In the genomic region with DNA sequence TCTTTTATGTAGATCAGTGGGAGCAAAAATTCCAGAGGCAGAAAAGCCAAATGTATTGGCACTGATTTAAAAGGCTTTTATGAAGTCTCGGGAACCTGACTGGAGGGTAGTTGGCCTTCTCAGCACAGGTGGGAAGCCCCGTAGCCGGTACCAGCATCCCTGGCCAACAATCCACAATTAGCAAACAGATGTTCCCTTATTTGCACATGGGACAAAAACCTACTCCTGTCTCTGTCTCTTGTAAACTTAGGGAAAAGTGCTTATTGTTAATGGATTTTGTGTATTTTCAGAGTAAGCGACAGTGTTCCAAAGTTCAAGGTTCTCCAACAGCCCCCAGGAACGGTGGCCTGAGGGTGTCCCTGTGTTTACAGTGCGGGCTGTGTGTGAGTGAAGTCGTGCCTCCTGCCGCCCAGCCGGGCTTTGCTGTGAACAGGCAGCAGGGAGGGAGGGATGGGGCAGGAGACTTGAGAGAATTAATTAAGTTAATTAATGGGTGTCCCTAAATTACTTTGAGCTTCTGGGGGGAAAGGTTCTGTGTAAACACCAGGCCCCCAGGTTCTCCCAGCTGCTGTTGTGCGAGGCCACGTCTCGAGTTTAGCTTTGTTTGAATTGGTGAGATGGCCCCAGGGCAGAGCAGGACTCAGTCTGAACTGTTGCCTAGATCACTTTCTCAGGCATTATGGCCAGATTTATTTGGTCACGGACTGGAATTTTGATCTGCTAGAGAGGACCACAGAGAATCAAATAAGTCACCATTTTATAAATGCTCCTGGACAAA, we compare ENCODE assay signal across 11 cellular contexts. TPM values are rescaled to one million over a fixed set of nuclear protein-coding genes. Genes with fewer than 3 reads are reported as not detected.
DNase-seq lines count a peak whose midpoint lies in the region; ATAC-seq and TF ChIP-seq lines count a peak whose summit lies in the region.
"Had no signal": no experiment of that assay in that cellular context is flagged by ENCODE, and none has a peak within 500 bp of the region (broad histone marks: within the 10 kb centered on the region; RNA-seq: fewer than 3 reads in every experiment).

No MANE protein-coding gene starts in this region.

- peaks cover under 1% of the 10 kb centered on the region for H3K27me3 Mint-ChIP-seq in stimulated activated naive CD8-positive, alpha-beta T cell treated with anti-CD3 and anti-CD28 coated beads, Interleukin-15, Interleukin-2, amounts not matched to agents 100 ng/mL and 50 ng/mL, for 24 hours
- peaks cover 4% of the 10 kb centered on the region for H3K27me3 Mint-ChIP-seq in stimulated activated naive CD8-positive, alpha-beta T cell treated with anti-CD3 and anti-CD28 coated beads, Interleukin-15, amount 100 ng/mL, for 72 hours
- H3K27me3 Mint-ChIP-seq: effector memory CD8-positive, alpha-beta T cell had no signal

- no peak overlapping the region for H3K27ac Mint-ChIP-seq in stimulated activated naive CD8-positive, alpha-beta T cell treated with anti-CD3 and anti-CD28 coated beads, Interleukin-15, Interleukin-2, amounts not matched to agents 100 ng/mL and 50 ng/mL, for 24 hours
- H3K27ac Mint-ChIP-seq in stimulated activated naive CD8-positive, alpha-beta T cell treated with anti-CD3 and anti-CD28 coated beads, Interleukin-15, amount 100 ng/mL, for 72 hours, result no peak overlapping the region

- H3K36me3 Mint-ChIP-seq in stimulated activated naive CD8-positive, alpha-beta T cell treated with anti-CD3 and anti-CD28 coated beads, Interleukin-15, Interleukin-2, amounts not matched to agents 100 ng/mL and 50 ng/mL, for 24 hours (ENCODE audit: low read depth), result no peaks in the 10 kb centered on the region

- DNase-seq in stimulated activated naive CD8-positive, alpha-beta T cell treated with anti-CD3 and anti-CD28 coated beads, Interleukin-15, amount 100 ng/mL, for 72 hours, result no peak
- DNase-seq in SJSA1 (ENCODE audit: low read depth in 1 of 2, low spot score in 2 of 2) (peak in 1 of 2 experiments; percentile 79), cortex of kidney (lab: John Stamatoyannopoulos, UW) (no peak), COLO829 (ENCODE audit: low spot score) (no peak), middle frontal gyrus (ENCODE audit: extremely low spot score, low spot score) (no peak)
- DNase-seq: activated CD8-positive, alpha-beta memory T cell treated with anti-CD3 and anti-CD28 coated beads, Interleukin-2, amount 50 U/mL, for 48 hours; effector memory CD8-positive, alpha-beta T cell; OCI-M1 had no signal

- H3K27ac ChIP-seq in SJSA1 (peak overlapping the region; percentile 52), liver (ENCODE audit: low read depth in 1 of 2, low read length in 2 of 2) (peak overlapping the region; percentile 54 to 58)

- peak overlapping the region; percentile 16; the same call in 1 of the 2 replicates for H3K4me3 ChIP-seq in SJSA1
- peak overlapping the region in 2 of 3 donors; percentile 1 to 23 for H3K4me3 ChIP-seq in liver (ENCODE audit: low read depth in 1 of 3, low read length in 3 of 3)

- H3K4me1 Mint-ChIP-seq in stimulated activated naive CD8-positive, alpha-beta T cell treated with anti-CD3 and anti-CD28 coated beads, Interleukin-15, Interleukin-2, amounts not matched to agents 100 ng/mL and 50 ng/mL, for 24 hours (ENCODE audit: low read depth), result peaks cover 67% of the 10 kb centered on the region
- H3K4me1 Mint-ChIP-seq in stimulated activated naive CD8-positive, alpha-beta T cell treated with anti-CD3 and anti-CD28 coated beads, Interleukin-15, amount 100 ng/mL, for 72 hours, result peaks cover 77% of the 10 kb centered on the region

- peaks cover 4% of the 10 kb centered on the region; the same call in 1 of the 2 replicates for H3K9me3 ChIP-seq in SJSA1 (replicated peaks)
- no peaks in the 10 kb centered on the region for H3K9me3 ChIP-seq in liver (ENCODE audit: control insufficient read depth in 4 of 4, low read length in 3 of 4)

- peak overlapping the region; percentile 85 for H3K4me3 Mint-ChIP-seq in stimulated activated naive CD8-positive, alpha-beta T cell treated with anti-CD3 and anti-CD28 coated beads, Interleukin-15, Interleukin-2, amounts not matched to agents 100 ng/mL and 50 ng/mL, for 24 hours
- H3K4me3 Mint-ChIP-seq in stimulated activated naive CD8-positive, alpha-beta T cell treated with anti-CD3 and anti-CD28 coated beads, Interleukin-15, amount 100 ng/mL, for 72 hours, result no peak overlapping the region

- no peak overlapping the region for H3K9ac ChIP-seq in liver (ENCODE audit: low read depth in 1 of 2, low read length in 2 of 2)

- no peaks in the 10 kb centered on the region for H3K9me3 Mint-ChIP-seq in stimulated activated naive CD8-positive, alpha-beta T cell treated with anti-CD3 and anti-CD28 coated beads, Interleukin-15, Interleukin-2, amounts not matched to agents 100 ng/mL and 50 ng/mL, for 24 hours
- H3K9me3 Mint-ChIP-seq in stimulated activated naive CD8-positive, alpha-beta T cell treated with anti-CD3 and anti-CD28 coated beads, Interleukin-15, amount 100 ng/mL, for 72 hours, result no peaks in the 10 kb centered on the region
- H3K9me3 Mint-ChIP-seq: effector memory CD8-positive, alpha-beta T cell had no signal

- H3K27me3 ChIP-seq in SJSA1 (replicated peaks), result no peaks in the 10 kb centered on the region
- H3K27me3 ChIP-seq in liver (ENCODE audit: control insufficient read depth in 4 of 4, insufficient read depth in 4 of 4, low read length in 3 of 4), result no peaks in the 10 kb centered on the region

- H3K4me1 ChIP-seq in SJSA1 (replicated peaks), result peaks cover 65% of the 10 kb centered on the region
- H3K4me1 ChIP-seq in liver (ENCODE audit: control insufficient read depth in 4 of 4, insufficient read depth in 4 of 4, low read length in 3 of 4), result peaks cover 17 to 59% (median 44%) of the 10 kb centered on the region in 4 donors

- no peak for ATAC-seq in stimulated activated naive CD8-positive, alpha-beta T cell treated with anti-CD3 and anti-CD28 coated beads, Interleukin-15, amount 100 ng/mL, for 72 hours
- no peak for ATAC-seq in GM19455 (IDR thresholded peaks at IDR 0.05; ENCODE audit: unreplicated experiment)
- ATAC-seq: effector memory CD8-positive, alpha-beta T cell had no signal

- TF ChIP-seq CTCF in liver (IDR thresholded peaks at IDR 0.05; ENCODE audit: low read depth, low read length, missing input control), result no peak

- WGBS in liver, result 28% methylated on average over 13 of the region's 13 CpGs

- TF ChIP-seq RAD21 in liver (IDR thresholded peaks at IDR 0.05), result peak in 1 of 2 donors; percentile 33

- H3K36me3 ChIP-seq in SJSA1 (peaks cover 15% of the 10 kb centered on the region), liver (ENCODE audit: control insufficient read depth in 4 of 4, insufficient read depth in 3 of 4, low read depth in 1 of 4, low read length in 3 of 4) (no peaks in the 10 kb centered on the region)

TF ChIP-seq in liver, 16 proteins besides CTCF, POLR2A, EP300 and RAD21 (continues in another document):
- TF ChIP-seq GABPA (IDR thresholded peaks at IDR 0.05 in 1 of 2, conservative IDR thresholded peaks at IDR 0.05 in 1 of 2) (no peak), FOXA1 (IDR thresholded peaks at IDR 0.05) (no peak), RXRA (IDR thresholded peaks at IDR 0.05) (peak; percentile 44 to 49), SP1 (IDR thresholded peaks at IDR 0.05) (peak; percentile 68), JUND (IDR thresholded peaks at IDR 0.05) (no peak), TAF1 (conservative IDR thresholded peaks at IDR 0.05) (no peak), HNF4A (conservative IDR thresholded peaks at IDR 0.05) (peak; percentile 67 to 81), HNF4G (IDR thresholded peaks at IDR 0.05) (peak; percentile 55)
- TF ChIP-seq, protein P1, sequence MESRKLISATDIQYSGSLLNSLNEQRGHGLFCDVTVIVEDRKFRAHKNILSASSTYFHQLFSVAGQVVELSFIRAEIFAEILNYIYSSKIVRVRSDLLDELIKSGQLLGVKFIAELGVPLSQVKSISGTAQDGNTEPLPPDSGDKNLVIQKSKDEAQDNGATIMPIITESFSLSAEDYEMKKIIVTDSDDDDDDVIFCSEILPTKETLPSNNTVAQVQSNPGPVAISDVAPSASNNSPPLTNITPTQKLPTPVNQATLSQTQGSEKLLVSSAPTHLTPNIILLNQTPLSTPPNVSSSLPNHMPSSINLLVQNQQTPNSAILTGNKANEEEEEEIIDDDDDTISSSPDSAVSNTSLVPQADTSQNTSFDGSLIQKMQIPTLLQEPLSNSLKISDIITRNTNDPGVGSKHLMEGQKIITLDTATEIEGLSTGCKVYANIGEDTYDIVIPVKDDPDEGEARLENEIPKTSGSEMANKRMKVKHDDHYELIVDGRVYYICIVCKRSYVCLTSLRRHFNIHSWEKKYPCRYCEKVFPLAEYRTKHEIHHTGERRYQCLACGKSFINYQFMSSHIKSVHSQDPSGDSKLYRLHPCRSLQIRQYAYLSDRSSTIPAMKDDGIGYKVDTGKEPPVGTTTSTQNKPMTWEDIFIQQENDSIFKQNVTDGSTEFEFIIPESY (IDR thresholded peaks at IDR 0.05), result no peak
- TF ChIP-seq, protein P2, sequence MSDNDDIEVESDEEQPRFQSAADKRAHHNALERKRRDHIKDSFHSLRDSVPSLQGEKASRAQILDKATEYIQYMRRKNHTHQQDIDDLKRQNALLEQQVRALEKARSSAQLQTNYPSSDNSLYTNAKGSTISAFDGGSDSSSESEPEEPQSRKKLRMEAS (IDR thresholded peaks at IDR 0.05), result peak; percentile 30

RNA-seq across cellular contexts. Expression of a gene that starts 3.9 kb away (rescaled TPM):
- 20.9 and 23.7 TPM in 2 replicates for total RNA-seq in SJSA1 (2014; rRNA removed; shearing (Covaris generic))
- 1 to 10 TPM; 3.5 to 8.9 TPM for total RNA-seq in liver
- polyA plus RNA-seq in liver, result 1 to 10 TPM; 2.4 to 3.0 TPM
